Comparison of ENCODE assay signal across 8 cellular contexts in the genomic region with DNA sequence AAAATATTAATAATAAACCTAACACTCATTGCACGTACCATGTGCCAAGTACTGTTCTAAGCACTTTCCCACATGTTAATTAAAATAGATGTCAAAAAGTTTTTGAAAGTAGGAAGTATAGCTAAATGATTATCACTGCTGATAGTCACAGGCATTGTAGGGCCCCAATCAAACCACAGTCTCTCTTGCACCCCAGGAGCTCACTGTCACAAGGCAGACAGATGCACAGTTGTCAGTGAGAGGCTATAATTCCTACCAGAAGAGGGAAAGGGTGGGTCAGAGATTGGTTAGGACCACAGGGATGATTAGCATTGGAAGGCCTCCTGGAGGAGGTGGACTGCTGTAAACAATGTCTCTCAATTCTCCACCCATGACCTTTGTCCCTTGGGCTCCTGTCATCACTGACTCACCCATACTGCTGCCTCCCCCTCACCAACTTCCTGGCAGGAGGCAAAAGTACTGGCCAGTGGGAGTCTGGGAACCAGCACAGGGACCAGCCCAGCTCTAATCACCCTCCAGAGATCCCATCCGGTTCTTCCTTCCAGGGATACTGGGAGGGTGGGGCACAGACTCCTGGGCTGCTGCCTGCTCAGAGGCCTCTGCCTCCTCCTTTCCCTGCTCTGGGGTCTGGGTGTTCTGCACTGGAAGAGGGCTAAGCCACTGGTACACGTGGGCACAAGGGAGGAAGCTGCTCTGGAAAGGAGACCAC. TPM values are rescaled to one million over a fixed set of nuclear protein-coding genes. Genes with fewer than 3 reads are reported as not detected.
DNase-seq lines count a peak whose midpoint lies in the region; ATAC-seq and TF ChIP-seq lines count a peak whose summit lies in the region.

No MANE protein-coding gene starts in this region.

- intact Hi-C loops in spleen (cut with DNase I; ENCODE audit: low total_unique reads), result no loop called here

- H3K27me3 ChIP-seq in MG63, result no peaks in the 10 kb centered on the region
- no peaks in the 10 kb centered on the region for H3K27me3 ChIP-seq in spleen (replicated peaks in 1 of 7)

- H3K9me3 ChIP-seq in MG63 (no peaks in the 10 kb centered on the region), spleen (no peaks in the 10 kb centered on the region)

- CTCF ChIA-PET in GM10248 (lab: Yijun Ruan, JAX), result interaction anchor here (1.1 to 37.4 kb wide), 7 partner anchors 8 to 260 kb away, joined by 3 to 1573 read pairs (median 14); partner anchors contain the start of genes CLCF1, PPP1CA, RAD9A and TBC1D10C

- 36 to 48% (median 45%) methylated on average over 3 of the region's 3 CpGs for WGBS in spleen, 5 donors

- H3K27ac ChIP-seq in spleen, result peak overlapping the region; percentile 90 to 100 (median 100)

- POLR2A ChIA-PET in GM10248 (lab: Yijun Ruan, JAX), result interaction anchor here (0.6 to 1.5 kb wide), 3 partner anchors 7 to 71 kb away, joined by 3 to 4 read pairs (median 3); no protein-coding TSS in a partner anchor

- TF ChIP-seq POLR2A in spleen (IDR thresholded peaks at IDR 0.05), result no peak

- H3K4me1 ChIP-seq in spleen, result peaks cover 72 to 97% (median 86%) of the 10 kb centered on the region in 6 donors

- no peak for TF ChIP-seq CTCF in GM10248 (IDR thresholded peaks at IDR 0.05; ENCODE audit: control extremely low read depth, extremely low read depth, low read depth, missing control alignments)
- no peak for TF ChIP-seq CTCF in spleen (IDR thresholded peaks at IDR 0.05 in 8 of 11, conservative IDR thresholded peaks at IDR 0.05 in 3 of 11)

- H3K36me3 ChIP-seq in MG63 (peaks cover 8% of the 10 kb centered on the region), spleen (peaks cover 0 to 11% (median 0%) of the 10 kb centered on the region in 6 donors)

- H3K4me3 ChIP-seq in MG63, result peak overlapping the region; percentile 69
- peak overlapping the region in 3 of 8 donors; percentile 65 to 78 (median 74) for H3K4me3 ChIP-seq in spleen

- peak; percentile 32 for DNase-seq in GM10248 (ENCODE audit: extremely low spot score)
- peak; percentile 99 for DNase-seq in MG63
- DNase-seq in astrocyte of the hippocampus (ENCODE audit: low read depth, low spot score), result peak; percentile 82
- peak; percentile 57 for DNase-seq in iPS-NIHi7 (ENCODE audit: extremely low spot score)
- DNase-seq in spleen, result peak; percentile 77
- no peak for DNase-seq in NCI-H446 treated with DMSO at 0.1 percent for 48 hours (lab: John Stamatoyannopoulos, UW)

- no peak for ATAC-seq in HG03439 (IDR thresholded peaks at IDR 0.05; ENCODE audit: unreplicated experiment)
- ATAC-seq in HG03280 (IDR thresholded peaks at IDR 0.05; ENCODE audit: unreplicated experiment), result no peak

RNA-seq across cellular contexts. Expression of gene POLD4, which starts 1.1 kb away (rescaled TPM):
- total RNA-seq in MG63 (2014; rRNA removed; shearing (Covaris generic); ENCODE audit: low replicate concordance), result 17.3 and 40.1 TPM in 2 replicates
- 100 to 1,000 TPM in 4 of 7 donors, 10 to 100 TPM in 3; 81.4 to 159 (median 103) TPM for total RNA-seq in spleen
- 100 to 1,000 TPM; 267 to 290 (median 279) TPM for polyA plus RNA-seq in spleen

RNA-seq across cellular contexts. Expression of gene CLCF1, which starts 18.9 kb away (rescaled TPM):
- total RNA-seq in MG63 (2014; rRNA removed; shearing (Covaris generic); ENCODE audit: low replicate concordance), result 6.4 and 7.7 TPM in 2 replicates
- total RNA-seq in spleen, result 10 to 100 TPM in 2 of 7 donors, 1 to 10 TPM in 5; 4.3 to 13.7 (median 6.7) TPM
- 1 to 10 TPM; 6.0 to 9.3 (median 9.0) TPM for polyA plus RNA-seq in spleen

RNA-seq across cellular contexts. Expression of gene RAD9A, which starts 37.3 kb away (rescaled TPM):
- 1.7 and 17.6 TPM in 2 replicates for total RNA-seq in MG63 (2014; rRNA removed; shearing (Covaris generic); ENCODE audit: low replicate concordance)
- total RNA-seq in spleen, result 10 to 100 TPM; 21.6 to 37.5 (median 29.7) TPM
- 10 to 100 TPM; 18.2 to 44.8 (median 37.1) TPM for polyA plus RNA-seq in spleen

RNA-seq across cellular contexts. Expression of gene PPP1CA, which starts 47.2 kb away (rescaled TPM):
- total RNA-seq in MG63 (2014; rRNA removed; shearing (Covaris generic); ENCODE audit: low replicate concordance), result 244 and 262 TPM in 2 replicates
- total RNA-seq in spleen, result 100 to 1,000 TPM; 147 to 192 (median 157) TPM
- polyA plus RNA-seq in spleen, result 100 to 1,000 TPM; 152 to 207 (median 170) TPM

RNA-seq across cellular contexts. Expression of gene TBC1D10C, which starts 49.4 kb away (rescaled TPM):
- not detected in 2 replicates for total RNA-seq in MG63 (2014; rRNA removed; shearing (Covaris generic); ENCODE audit: low replicate concordance)
- total RNA-seq in spleen, result 100 to 1,000 TPM in 4 of 7 donors, 10 to 100 TPM in 3; 66.3 to 132 (median 101) TPM
- polyA plus RNA-seq in spleen, result 100 to 1,000 TPM; 174 to 270 (median 196) TPM
